Comparison of ENCODE assay signal across 12 cellular contexts in genomic region chr20:13336308-13337089, GRCh38.
A peak's percentile ranks its signal among the peaks of the same experiment; 100 is the strongest.
DNase-seq lines count a peak whose midpoint lies in the region; ATAC-seq and TF ChIP-seq lines count a peak whose summit lies in the region.
"Had no signal": no experiment of that assay in that cellular context is flagged by ENCODE, and none has a peak within 500 bp of the region (broad histone marks: within the 10 kb centered on the region; RNA-seq: fewer than 3 reads in every experiment).

No MANE protein-coding gene starts in this region.

- CTCF ChIA-PET in CD4-positive, alpha-beta memory T cell (lab: Charles Lee; ENCODE audit: partially characterized antibody), result no interaction called here

- H3K4me3 Mint-ChIP-seq in CD4-positive, alpha-beta memory T cell, result no peak overlapping the region

- no peak overlapping the region for H3K27ac Mint-ChIP-seq in CD4-positive, alpha-beta memory T cell

- H3K4me1 ChIP-seq in right cardiac atrium (ENCODE audit: control insufficient read depth, insufficient read depth, low read length) (no peaks in the 10 kb centered on the region), ovary (ENCODE audit: insufficient read depth) (no peaks in the 10 kb centered on the region)
- H3K4me1 ChIP-seq in CD4-positive, alpha-beta memory T cell (ENCODE audit: insufficient read depth, low read length), result no peaks in the 10 kb centered on the region
- H3K4me1 ChIP-seq: SJCRH30 had no signal

- intact Hi-C loops in right cardiac atrium (cut with DNase I) (no loop called here), ovary (cut with DNase I) (no loop called here)
- intact Hi-C loops in CD4-positive, alpha-beta memory T cell (cut with micrococcal nuclease), result no loop called here

- no peak for TF ChIP-seq EP300 in ovary (IDR thresholded peaks at IDR 0.05)

- peaks cover 0 to 3% (median under 1%) of the 10 kb centered on the region in 8 donors for H3K9me3 Mint-ChIP-seq in CD4-positive, alpha-beta memory T cell

- no peak for TF ChIP-seq POLR2A in ovary (IDR thresholded peaks at IDR 0.05)

- POLR2A ChIA-PET in CD4-positive, alpha-beta memory T cell (lab: Charles Lee; ENCODE audit: partially characterized antibody), result no interaction called here

- H3K4me1 Mint-ChIP-seq in CD4-positive, alpha-beta memory T cell, result no peaks in the 10 kb centered on the region

- H3K4me3 ChIP-seq in fibroblast of villous mesenchyme (ENCODE audit: low read depth, low read length) (no peak overlapping the region), right cardiac atrium (ENCODE audit: low read length) (no peak overlapping the region), ovary (no peak overlapping the region)
- no peak overlapping the region for H3K4me3 ChIP-seq in CD4-positive, alpha-beta memory T cell (ENCODE audit: low read length in 2 of 2)
- H3K4me3 ChIP-seq: SJCRH30 had no signal

- H3K9me3 ChIP-seq in right cardiac atrium (ENCODE audit: control insufficient read depth, low read length) (no peaks in the 10 kb centered on the region), ovary (no peaks in the 10 kb centered on the region)
- H3K9me3 ChIP-seq in CD4-positive, alpha-beta memory T cell (ENCODE audit: control insufficient read depth in 1 of 2, low read length in 2 of 2), result no peaks in the 10 kb centered on the region
- H3K9me3 ChIP-seq: SJCRH30 had no signal

- H3K36me3 ChIP-seq in CD4-positive, alpha-beta memory T cell (ENCODE audit: insufficient read depth, low read length), result no peaks in the 10 kb centered on the region
- no peaks in the 10 kb centered on the region for H3K36me3 ChIP-seq in ovary
- H3K36me3 ChIP-seq: SJCRH30 had no signal

- TF ChIP-seq CTCF in fibroblast of villous mesenchyme (IDR thresholded peaks at IDR 0.05; ENCODE audit: insufficient read depth, low read depth, low read length) (no peak), ovary (IDR thresholded peaks at IDR 0.05) (no peak)

- no peaks in the 10 kb centered on the region for H3K27me3 ChIP-seq in right cardiac atrium (ENCODE audit: control insufficient read depth, insufficient read depth)
- H3K27me3 ChIP-seq in CD4-positive, alpha-beta memory T cell (ENCODE audit: insufficient read depth, low read length), result no peaks in the 10 kb centered on the region
- H3K27me3 ChIP-seq in ovary, result no peaks in the 10 kb centered on the region
- H3K27me3 ChIP-seq: SJCRH30 had no signal

- whole genome bisulfite sequencing in right cardiac atrium, result 92% methylated on average over 4 of the region's 4 CpGs
- WGBS in ovary, 3 donors, result 89 to 91% (median 91%) methylated on average over 4 of the region's 4 CpGs

- DNase-seq in EL (peak; percentile 88), fibroblast of villous mesenchyme (ENCODE audit: low read depth) (peak; percentile 4), right cardiac atrium (no peak), DMS153 (lab: John Stamatoyannopoulos, UW) (no peak), ovary (no peak)
- DNase-seq in CD4-positive, alpha-beta memory T cell, result no peak
- DNase-seq: activated CD8-positive, alpha-beta memory T cell treated with anti-CD3 and anti-CD28 coated beads, Interleukin-2, amount 50 U/mL, for 4 hours; DMS79; left cardiac atrium; SJCRH30 had no signal

- no peaks in the 10 kb centered on the region for H3K36me3 Mint-ChIP-seq in CD4-positive, alpha-beta memory T cell

- H3K27ac ChIP-seq in right cardiac atrium (ENCODE audit: low read length) (no peak overlapping the region), ovary (no peak overlapping the region)
- H3K27ac ChIP-seq in CD4-positive, alpha-beta memory T cell (ENCODE audit: low read depth, low read length), result no peak overlapping the region
- H3K27ac ChIP-seq: SJCRH30 had no signal

- H3K27me3 Mint-ChIP-seq in CD4-positive, alpha-beta memory T cell, result peaks cover 0 to 2% of the 10 kb centered on the region in 2 donors

- ATAC-seq in GM19468 (IDR thresholded peaks at IDR 0.05; ENCODE audit: extremely low read depth, unreplicated experiment) (peak; percentile 60), HG03442 (IDR thresholded peaks at IDR 0.05; ENCODE audit: unreplicated experiment) (peak; percentile 62), right cardiac atrium (no peak)
- ATAC-seq: left cardiac atrium had no signal

Comparison
In these comparisons a context has a peak if more than half of its experiments do, and no peak if none do; other contexts are left out.
1. DNase-seq: peak in EL (single experiment) and fibroblast of villous mesenchyme (single experiment); none in right cardiac atrium (0 of 3), DMS153 (single experiment), CD4-positive, alpha-beta memory T cell (0 of 5) and ovary (0 of 5).
2. ATAC-seq: peak in GM19468 (single experiment) and HG03442 (single experiment); none in right cardiac atrium (0 of 2).